1 cellular context compared by ENCODE assay signal in genomic region chr21:42878993-42879787, GRCh38.
A peak's percentile ranks its signal among the peaks of the same experiment; 100 is the strongest.
TF ChIP-seq lines count a peak whose summit lies in the region.

Gene WDR4 (minus strand): TSS chr21:42879539. CDS start chr21:42879495, 44 bp downstream.

TF ChIP-seq in GM12878, 131 proteins besides CTCF, POLR2A, EP300 and RAD21 (continued from another document):
- TF ChIP-seq RFX5 (IDR thresholded peaks at IDR 0.05; ENCODE audit: low read depth, low read length): no peak
- TF ChIP-seq PAX8 (IDR thresholded peaks at IDR 0.05): no peak
- no peak for TF ChIP-seq KAT2A (conservative IDR thresholded peaks at IDR 0.05; ENCODE audit: control insufficient read depth, low read depth, low read length)
- peak; percentile 81 for TF ChIP-seq CBFB (IDR thresholded peaks at IDR 0.05; ENCODE audit: low read depth)
- TF ChIP-seq SP1 (IDR thresholded peaks at IDR 0.05; ENCODE audit: low read depth, low read length): peak; percentile 88
